Comparison of ENCODE assay signal across 1 cellular context in genomic region chr7:155375337-155376277, GRCh38.
TF ChIP-seq lines count a peak whose summit lies in the region.

No MANE protein-coding gene starts in this region.

TF ChIP-seq in SK-N-SH treated with all-trans-retinoic acid at 6 μM for 48 hours, 23 proteins besides CTCF, POLR2A, EP300 and RAD21 (continued from another document):
- TF ChIP-seq PPARA (CRISPR knock-in tag; IDR thresholded peaks at IDR 0.05; ENCODE audit: borderline replicate concordance) (no peak), ESRRG (CRISPR knock-in tag; IDR thresholded peaks at IDR 0.05) (no peak), TOX (CRISPR knock-in tag; IDR thresholded peaks at IDR 0.05; ENCODE audit: borderline replicate concordance) (no peak), POU6F1 (CRISPR knock-in tag; IDR thresholded peaks at IDR 0.05; ENCODE audit: borderline replicate concordance, low read depth) (no peak), ZC3H10 (CRISPR knock-in tag; IDR thresholded peaks at IDR 0.05) (no peak)
TF ChIP-seq in SK-N-SH treated with all-trans-retinoic acid at 6 μM for 48 hours: peak in this region for 0.
